Comparison of ENCODE assay signal across 23 cellular contexts in genomic region chr3:195447205-195447604, GRCh38. TPM values are rescaled to one million over a fixed set of nuclear protein-coding genes. Genes with fewer than 3 reads are reported as not detected.
DNase-seq lines count a peak whose midpoint lies in the region; ATAC-seq, FAIRE-seq and TF ChIP-seq lines count a peak whose summit lies in the region.
"Had no signal": no experiment of that assay in that cellular context is flagged by ENCODE, and none has a peak within 500 bp of the region (broad histone marks: within the 10 kb centered on the region; RNA-seq: fewer than 3 reads in every experiment).

No MANE protein-coding gene starts in this region.

- H3K4me3 ChIP-seq in KMS-11 (IDR thresholded peaks at IDR 0.05; ENCODE audit: insufficient read depth, low read depth, low read length) (no peak overlapping the region), Peyer's patch (no peak overlapping the region), H1 (ENCODE audit: extremely low read depth in 1 of 4, insufficient read depth in 2 of 4, low read depth in 3 of 4, low read length in 4 of 4) (no peak overlapping the region), small intestine (ENCODE audit: low read depth in 1 of 2, low read length in 2 of 2) (no peak overlapping the region)
- H3K4me3 ChIP-seq: GM23248 had no signal

- H3K79me2 ChIP-seq in KMS-11 (ENCODE audit: insufficient read depth, low read depth) = peaks cover under 1% of the 10 kb centered on the region; the same call in 1 of the 2 replicates
- no peaks in the 10 kb centered on the region for H3K79me2 ChIP-seq in H1 (ENCODE audit: control insufficient read depth in 1 of 2, insufficient read depth in 2 of 2, low read length in 2 of 2)

- H2BK120ac ChIP-seq in H1 (replicated peaks; ENCODE audit: low read depth, low read length) = no peak overlapping the region

- TF ChIP-seq EP300 in H1 (IDR thresholded peaks at IDR 0.05; ENCODE audit: borderline replicate concordance in 1 of 2, low read depth in 2 of 2, low read length in 2 of 2) = no peak

- ATAC-seq in GM21360 (IDR thresholded peaks at IDR 0.05; ENCODE audit: unreplicated experiment) (no peak), HG03135 (IDR thresholded peaks at IDR 0.05; ENCODE audit: unreplicated experiment) (no peak), HG02938 (IDR thresholded peaks at IDR 0.05; ENCODE audit: unreplicated experiment) (no peak)
- ATAC-seq: HCT116 had no signal

- H3K4me2 ChIP-seq in KMS-11 = peak overlapping the region; percentile 47; the same call in 1 of the 2 replicates
- H3K4me2 ChIP-seq in H1 (ENCODE audit: insufficient read depth in 1 of 2, low read depth in 2 of 2, low read length in 2 of 2) = no peak overlapping the region

- H2AFZ ChIP-seq in KMS-11 (ENCODE audit: low read depth) (no peak overlapping the region), H1 (ENCODE audit: low read length) (0 out of 2 replicates have a peak overlapping the region, but pooled peaks have one; percentile 5)
- H2AFZ ChIP-seq: GM23248 had no signal

- no peak overlapping the region for H2BK5ac ChIP-seq in H1 (ENCODE audit: low read depth, low read length)

- H3K9ac ChIP-seq in KMS-11 (no peak overlapping the region), H1 (replicated peaks in 1 of 4; ENCODE audit: extremely low read depth in 1 of 4, low read depth in 3 of 4, low read length in 3 of 4) (no peak overlapping the region)
- H3K9ac ChIP-seq: GM23248 had no signal

- DNase-seq in Peyer's patch (peak in 2 of 3 donors; percentile 55 to 83), H1 (ENCODE audit: low read depth in 1 of 2, low spot score in 2 of 2) (no peak), small intestine (peak; percentile 75), HUDEP-2 (lab: John Stamatoyannopoulos, UW; ENCODE audit: unreplicated experiment in 76 of 76) (no peak)
- DNase-seq: ACHN; BE2C; C1 segment of cervical spinal cord; Caco-2; CD4-positive, CD25-positive, alpha-beta regulatory T cell; GDM1; GM23248; H7; HFFc6; Kasumi-1 had no signal

- H4K20me1 ChIP-seq in KMS-11 (ENCODE audit: insufficient read depth) (no peaks in the 10 kb centered on the region), H1 (replicated peaks in 1 of 2; ENCODE audit: control insufficient read depth in 1 of 2, insufficient read depth in 2 of 2, low read length in 2 of 2) (no peaks in the 10 kb centered on the region)

- WGBS in H1 (ENCODE audit: extremely low coverage in 1 of 2, insufficient coverage in 1 of 2, insufficient read length in 1 of 2, insufficient replicate concordance in 2 of 2, low coverage in 1 of 2, low lambda C conversion rate in 2 of 2, missing lambda C conversion rate in 1 of 2), 2 experiments = 94% methylated on average over 6 of the region's 6 CpGs; no CpG with 5 or more reads in 1 of the 2 experiments
- 61 to 89% (median 74%) methylated on average over 6 of the region's 6 CpGs for WGBS in small intestine, 3 donors

- H3K23me2 ChIP-seq in H1 (ENCODE audit: low read depth, low read length) = no peaks in the 10 kb centered on the region

- H3K4me1 ChIP-seq in KMS-11 (ENCODE audit: low read depth, poor library complexity, severe bottlenecking) (peaks cover 73% of the 10 kb centered on the region), Peyer's patch (peaks cover 0 to 9% (median 7%) of the 10 kb centered on the region in 4 donors), H1 (replicated peaks in 1 of 4; ENCODE audit: control insufficient read depth in 3 of 4, insufficient read depth in 4 of 4, low read length in 3 of 4) (peaks cover 5 to 12% (median 8%) of the 10 kb centered on the region in 4 experiments; a peak in 5 of 7 replicates), small intestine (ENCODE audit: control insufficient read depth in 2 of 2, insufficient read depth in 1 of 2, low read depth in 1 of 2, low read length in 1 of 2) (no peaks in the 10 kb centered on the region)

- H3K79me1 ChIP-seq in H1 (ENCODE audit: low read depth, low read length) = no peaks in the 10 kb centered on the region

- H4K91ac ChIP-seq in H1 (replicated peaks; ENCODE audit: insufficient read length, low read length) = no peak overlapping the region

- H3K23ac ChIP-seq in H1 (ENCODE audit: insufficient read length) = no peak overlapping the region

- TF ChIP-seq POLR2A in Peyer's patch (IDR thresholded peaks at IDR 0.05) = no peak
- no peak for TF ChIP-seq POLR2A in H1 (IDR thresholded peaks at IDR 0.05; ENCODE audit: control extremely low read depth in 1 of 2, low read depth in 2 of 2, low read length in 2 of 2)

- no peak overlapping the region for H2BK20ac ChIP-seq in H1 (ENCODE audit: low read length)

- TF ChIP-seq CTCF in KMS-11 (conservative IDR thresholded peaks at IDR 0.05; ENCODE audit: low read depth, low read length) (no peak), Peyer's patch (IDR thresholded peaks at IDR 0.05) (no peak), H1 (IDR thresholded peaks at IDR 0.05; ENCODE audit: control extremely low read depth in 1 of 3, insufficient read depth in 1 of 3, low read depth in 1 of 3, low read length in 3 of 3) (no peak)

- H2BK12ac ChIP-seq in H1 (ENCODE audit: low read depth, low read length) = no peak overlapping the region

- CTCF ChIA-PET in H1 (lab: Charles Lee; ENCODE audit: partially characterized antibody) = interaction anchor here (1.2 kb wide), 1 partner anchor 58 kb away, joined by 6 read pairs; no protein-coding TSS in a partner anchor

- H3K18ac ChIP-seq in H1 (ENCODE audit: extremely low read depth, low read length) = no peak overlapping the region

- TF ChIP-seq RAD21 in H1 (IDR thresholded peaks at IDR 0.05 in 1 of 2, conservative IDR thresholded peaks at IDR 0.05 in 1 of 2; ENCODE audit: low read depth in 2 of 2, low read length in 2 of 2) = no peak

- H3K27me3 ChIP-seq in KMS-11 (ENCODE audit: insufficient read depth, low read depth) = no peaks in the 10 kb centered on the region
- H3K27me3 ChIP-seq in Peyer's patch = no peaks in the 10 kb centered on the region
- H3K27me3 ChIP-seq in H1 (replicated peaks in 1 of 4; ENCODE audit: control insufficient read depth in 3 of 4, extremely low read depth in 1 of 4, insufficient read depth in 3 of 4, low read length in 3 of 4) = no peaks in the 10 kb centered on the region
- H3K27me3 ChIP-seq in small intestine (ENCODE audit: control insufficient read depth in 2 of 2, insufficient read depth in 2 of 2, low read length in 2 of 2) = no peaks in the 10 kb centered on the region
- H3K27me3 ChIP-seq: BE2C had no signal

- POLR2A ChIA-PET in H1 (lab: Charles Lee; ENCODE audit: partially characterized antibody) = interaction anchor here (1.3 kb wide), 1 partner anchor 29 kb away, joined by 3 read pairs; no protein-coding TSS in a partner anchor

- H3K36me3 ChIP-seq in KMS-11 (ENCODE audit: insufficient read depth) (no peaks in the 10 kb centered on the region), Peyer's patch (no peaks in the 10 kb centered on the region), H1 (ENCODE audit: control insufficient read depth in 2 of 4, insufficient read depth in 4 of 4, low read length in 3 of 4) (no peaks in the 10 kb centered on the region), small intestine (ENCODE audit: control insufficient read depth in 2 of 2, insufficient read depth in 2 of 2, low read length in 2 of 2) (no peaks in the 10 kb centered on the region)
- H3K36me3 ChIP-seq: BE2C had no signal

- H3K9me3 ChIP-seq in Peyer's patch = no peaks in the 10 kb centered on the region
- no peaks in the 10 kb centered on the region for H3K9me3 ChIP-seq in H1 (ENCODE audit: insufficient read depth in 2 of 2, low read depth in 1 of 2, low read length in 1 of 2)
- no peaks in the 10 kb centered on the region for H3K9me3 ChIP-seq in small intestine (ENCODE audit: control insufficient read depth, low read depth)
- H3K9me3 ChIP-seq: BE2C, Caco-2 had no signal

- no peak overlapping the region for H3K4ac ChIP-seq in H1 (replicated peaks; ENCODE audit: insufficient read length, low read depth, low read length)

- no peak overlapping the region for H4K8ac ChIP-seq in H1 (ENCODE audit: extremely low read depth, insufficient read depth, low read length)

- H3K14ac ChIP-seq in H1 (ENCODE audit: insufficient read length) = no peak overlapping the region

- H3K56ac ChIP-seq in H1 (replicated peaks; ENCODE audit: insufficient read length, low read depth, low read length) = no peak overlapping the region

- H2BK15ac ChIP-seq in H1 (ENCODE audit: low read length) = no peak overlapping the region

- H3K27ac ChIP-seq in KMS-11 = peak overlapping the region; percentile 51; the same call in 1 of the 2 replicates
- peak overlapping the region in 1 of 4 donors; percentile 76 for H3K27ac ChIP-seq in Peyer's patch
- H3K27ac ChIP-seq in H1 (ENCODE audit: low read depth, low read length) = no peak overlapping the region
- no peak overlapping the region for H3K27ac ChIP-seq in small intestine (ENCODE audit: low read depth in 1 of 2, low read length in 1 of 2)
- H3K27ac ChIP-seq: GM23248 had no signal

- no peak overlapping the region for H4K5ac ChIP-seq in H1 (ENCODE audit: insufficient read length, low read depth, low read length)

- H2AK5ac ChIP-seq in H1 (ENCODE audit: low read depth, low read length) = no peak overlapping the region

- FAIRE-seq in H1 (lab: Jason Lieb, UNC) = no peak
- FAIRE-seq in small intestine (lab: Jason Lieb, UNC) = no peak
- FAIRE-seq: A204.1, D721Med, GM12892, GM19239 had no signal

TF ChIP-seq in H1, 55 proteins besides CTCF, POLR2A, EP300 and RAD21 (continues in another document):
- TF ChIP-seq JUND (IDR thresholded peaks at IDR 0.05; ENCODE audit: low read length) (no peak), RNF2 (IDR thresholded peaks at IDR 0.05; ENCODE audit: borderline replicate concordance, low read depth, low read length, missing control alignments, poor library complexity, severe bottlenecking) (no peak), SAP30 (IDR thresholded peaks at IDR 0.05; ENCODE audit: insufficient read depth, insufficient replicate concordance, low read length) (no peak), BRCA1 (IDR thresholded peaks at IDR 0.05; ENCODE audit: low read depth, low read length) (no peak), CHD1 (IDR thresholded peaks at IDR 0.05; ENCODE audit: low read depth, low read length) (no peak), SP4 (IDR thresholded peaks at IDR 0.05; ENCODE audit: low read length) (no peak), HDAC2 (IDR thresholded peaks at IDR 0.05; ENCODE audit: borderline replicate concordance in 1 of 2, low read depth in 2 of 2, low read length in 2 of 2) (no peak)

RNA-seq across cellular contexts. Expression of gene ACAP2, which starts 4.4 kb away (rescaled TPM):
- total RNA-seq in Peyer's patch = 10 to 100 TPM; 63.7 to 96.6 (median 65.9) TPM
- 35.1 and 37.3 TPM in 2 replicates for total RNA-seq in H1 (2021; fragmentation: NEBNext Ultra II Directional; extraction: Animal tissue kit (Norgen Biotek cat#: 25700))
- polyA plus RNA-seq in H1 (2011; rRNA removed) (5.6 and 7.7 TPM in 2 replicates), small intestine (10 to 100 TPM in 1 of 3 donors, 1 to 10 TPM in 2; 9.2 to 10.8 (median 9.7) TPM)
- 10.5 TPM for polyA plus RNA-seq in H1 (2011; cell fraction: cytosol; rRNA removed)
- 7.2 TPM for polyA plus RNA-seq in H1 (2011; cell fraction: nucleus; rRNA removed)
- polyA plus RNA-seq in H1 (2012, experiment 1 of 2) = 7.3 to 17.6 TPM (median 11.4 TPM) in 4 replicates
- 0.59 TPM for polyA plus RNA-seq in H1 (2012, experiment 2 of 2)
- polyA plus RNA-seq in H1 (2013, experiment 1 of 2) = 18.2 TPM
- 16.6 TPM for polyA plus RNA-seq in H1 (2013, experiment 2 of 2)
- polyA minus RNA-seq in H1 (2011; rRNA and poly(A)+ RNA removed) = 30.3 and 42.8 TPM in 2 replicates
- polyA minus RNA-seq in H1 (2011; cell fraction: cytosol; rRNA and poly(A)+ RNA removed) = 31.2 TPM
- 53.4 TPM for polyA minus RNA-seq in H1 (2011; cell fraction: nucleus; rRNA and poly(A)+ RNA removed)

Comparison
In these comparisons a context has a peak if more than half of its experiments do, and no peak if none do; other contexts are left out.
1. DNase-seq: peak in Peyer's patch (2 of 3) and small intestine (single experiment); none in H1 (0 of 2) and HUDEP-2 (0 of 76).